Comparison of ENCODE assay signal across 11 cellular contexts in the genomic region with DNA sequence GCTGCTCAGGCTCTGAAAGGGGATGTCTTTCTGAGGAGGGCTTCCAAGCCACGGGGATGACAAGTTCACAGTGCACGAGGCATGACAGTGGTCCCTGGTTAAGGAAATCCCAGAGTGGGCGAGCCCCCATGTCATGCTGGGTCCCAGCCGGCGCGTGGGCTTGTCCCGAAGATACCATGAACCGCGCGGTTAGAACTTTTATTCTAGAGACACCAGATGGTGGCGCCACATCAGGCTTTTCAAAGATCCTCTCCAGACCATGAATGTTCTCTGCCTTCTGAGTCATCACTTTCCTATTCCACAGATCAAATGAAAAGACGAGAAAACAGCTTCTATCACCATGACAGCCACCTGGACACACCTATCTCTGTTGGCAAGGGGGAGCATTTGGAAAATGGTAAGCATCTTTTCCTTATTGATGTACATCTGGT.
DNase-seq lines count a peak whose midpoint lies in the region; ATAC-seq and TF ChIP-seq lines count a peak whose summit lies in the region.
"Had no signal": no experiment of that assay in that cellular context is flagged by ENCODE, and none has a peak within 500 bp of the region (broad histone marks: within the 10 kb centered on the region; RNA-seq: fewer than 3 reads in every experiment).

No MANE protein-coding gene starts in this region.

- peak; percentile 81 for ATAC-seq in left ventricle myocardium superior
- ATAC-seq in GM18511 (IDR thresholded peaks at IDR 0.05; ENCODE audit: unreplicated experiment), result no peak
- no peak for ATAC-seq in GM21737 (IDR thresholded peaks at IDR 0.05; ENCODE audit: unreplicated experiment)
- ATAC-seq: CD8-positive, alpha-beta T cell had no signal

- H3K4me3 ChIP-seq in MM.1S (ENCODE audit: low read length), result no peak overlapping the region

- H3F3A ChIP-seq in MM.1S (ENCODE audit: insufficient read depth, low read length), result no peaks in the 10 kb centered on the region

- no peaks in the 10 kb centered on the region for H3K27me3 ChIP-seq in MM.1S (replicated peaks; ENCODE audit: insufficient read depth, low read length)

- no peaks in the 10 kb centered on the region for H3K9me2 ChIP-seq in MM.1S (replicated peaks; ENCODE audit: insufficient read depth, low read length)

- TF ChIP-seq CTCF in MM.1S (IDR thresholded peaks at IDR 0.05; ENCODE audit: low read length), result no peak

- intact Hi-C loops in left ventricle myocardium superior (cut with micrococcal nuclease), result no loop called here

- H3K9me3 ChIP-seq in MM.1S (replicated peaks; ENCODE audit: insufficient read depth, low read length), result no peaks in the 10 kb centered on the region

- H3K4me1 ChIP-seq in MM.1S (ENCODE audit: low read length), result no peaks in the 10 kb centered on the region

- DNase-seq in activated T-cell treated with anti-CD3 and anti-CD28 coated beads for 48 hours (ENCODE audit: low read depth), result peak; percentile 15
- DNase-seq in activated T-cell treated with anti-CD3 and anti-CD28 coated beads for 4 hours, result no peak
- DNase-seq in activated CD8-positive, alpha-beta memory T cell treated with anti-CD3 and anti-CD28 coated beads, Interleukin-2, amount 50 U/mL, for 4 hours, result peak; percentile 14
- DNase-seq in left ventricle myocardium superior, result peak; percentile 50
- DNase-seq in stimulated activated CD4-positive, alpha-beta T cell treated with anti-CD3 and anti-CD28 coated beads, Interleukin-4, amount 100 ng/mL, for 1 hour, result peak; percentile 29
- no peak for DNase-seq in MM.1S
- DNase-seq: amniotic stem cell, kidney glomerular epithelial cell had no signal

- H3K36me3 ChIP-seq in MM.1S (replicated peaks; ENCODE audit: insufficient read depth, low read length), result no peaks in the 10 kb centered on the region

- H3K4me2 ChIP-seq in MM.1S (ENCODE audit: low read depth, low read length), result no peak overlapping the region

- no peak overlapping the region for H3K27ac ChIP-seq in MM.1S (ENCODE audit: low read length)

- no peaks in the 10 kb centered on the region for H4K20me1 ChIP-seq in MM.1S (ENCODE audit: insufficient read depth, low read length)

- H2AFZ ChIP-seq in MM.1S (ENCODE audit: low read length), result no peak overlapping the region

- H3K9ac ChIP-seq in MM.1S (ENCODE audit: low read length), result no peak overlapping the region

- H3K79me2 ChIP-seq in MM.1S (ENCODE audit: low read length), result no peaks in the 10 kb centered on the region

Comparison
In these comparisons a context has a peak if more than half of its experiments do, and no peak if none do; other contexts are left out.
1. DNase-seq: peak in activated T-cell treated with anti-CD3 and anti-CD28 coated beads for 48 hours (single experiment), activated CD8-positive, alpha-beta memory T cell treated with anti-CD3 and anti-CD28 coated beads, Interleukin-2, amount 50 U/mL, for 4 hours (single experiment), left ventricle myocardium superior (single experiment) and stimulated activated CD4-positive, alpha-beta T cell treated with anti-CD3 and anti-CD28 coated beads, Interleukin-4, amount 100 ng/mL, for 1 hour (single experiment); none in activated T-cell treated with anti-CD3 and anti-CD28 coated beads for 4 hours (single experiment) and MM.1S (single experiment).